In the genomic region with DNA sequence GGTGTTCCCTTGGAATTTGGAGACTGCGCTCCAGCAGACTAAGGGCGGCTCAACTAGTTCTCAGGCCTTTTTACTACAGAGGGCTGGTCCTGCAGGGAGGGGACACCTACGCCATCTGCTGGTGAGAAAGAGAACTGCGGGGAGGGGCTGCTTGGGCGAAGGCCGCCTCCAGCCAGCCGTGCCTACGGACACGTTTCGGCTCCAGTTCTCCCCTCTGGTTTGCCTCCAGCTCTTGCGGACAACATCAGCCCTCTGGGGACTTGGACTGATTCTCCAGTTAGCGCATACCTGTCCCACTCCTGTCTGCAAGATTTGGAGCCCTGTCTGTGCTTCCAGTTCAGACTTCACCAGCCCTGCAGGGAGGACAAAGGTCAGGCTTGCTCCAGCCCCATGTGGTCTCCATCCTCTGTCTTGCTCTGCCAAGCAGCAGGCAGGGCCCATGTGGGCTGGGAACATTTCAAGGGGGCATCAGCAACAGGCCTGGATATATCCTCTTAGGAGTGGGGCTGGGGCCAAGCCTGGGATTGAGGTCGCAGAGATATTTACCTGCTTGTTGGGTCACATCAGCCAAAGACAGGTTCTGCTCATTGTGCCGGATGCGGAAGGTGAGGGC, we compare ENCODE assay signal across 8 cellular contexts. TPM values are rescaled to one million over a fixed set of nuclear protein-coding genes. Genes with fewer than 3 reads are reported as not detected.
DNase-seq lines count a peak whose midpoint lies in the region; ATAC-seq and TF ChIP-seq lines count a peak whose summit lies in the region.

No MANE protein-coding gene starts in this region.

- H3K36me3 Mint-ChIP-seq in endothelial cell (ENCODE audit: low read depth, unreplicated experiment) = peaks cover 4% of the 10 kb centered on the region

- no peak overlapping the region for H3K4me3 Mint-ChIP-seq in endothelial cell (ENCODE audit: unreplicated experiment)

- DNase-seq in AG09319 (ENCODE audit: extremely low read depth, low read depth) = peak; percentile 34
- peak; percentile 91 for DNase-seq in HK-2 (ENCODE audit: unreplicated experiment)
- DNase-seq in NT2/D1 (ENCODE audit: low read depth, low spot score) = peak; percentile 83
- peak; percentile 67 to 79 for DNase-seq in activated CD8-positive, alpha-beta memory T cell treated with anti-CD3 and anti-CD28 coated beads for 4 hours (ENCODE audit: low read depth in 2 of 2)
- peak; percentile 94 for DNase-seq in endothelial cell (ENCODE audit: low spot score)
- DNase-seq in mucosa of descending colon = peak; percentile 87 to 97 (median 95)
- peak; percentile 98 for DNase-seq in stimulated activated CD8-positive, alpha-beta memory T cell treated with anti-CD3 and anti-CD28 coated beads, Interleukin-4, amount 100 ng/mL, for 48 hours

- peaks cover 19% of the 10 kb centered on the region for H3K9me3 ChIP-seq in NT2/D1 (ENCODE audit: insufficient read depth, low read length)
- H3K9me3 ChIP-seq in mucosa of descending colon = no peaks in the 10 kb centered on the region

- peaks cover 6% of the 10 kb centered on the region for H3K4me1 Mint-ChIP-seq in endothelial cell (ENCODE audit: unreplicated experiment)

- no peak overlapping the region for H3K4me3 ChIP-seq in NT2/D1 (ENCODE audit: insufficient read length, low read depth)
- H3K4me3 ChIP-seq in mucosa of descending colon = no peak overlapping the region

- peak; percentile 63 for ATAC-seq in GM18907 (IDR thresholded peaks at IDR 0.05; ENCODE audit: unreplicated experiment)
- ATAC-seq in mucosa of descending colon = peak; percentile 78

- H3K36me3 ChIP-seq in NT2/D1 (ENCODE audit: insufficient read depth, insufficient read length, low read length) (peaks cover 57% of the 10 kb centered on the region), mucosa of descending colon (ENCODE audit: low read depth) (no peaks in the 10 kb centered on the region)

- peaks cover 14% of the 10 kb centered on the region for H3K4me1 ChIP-seq in NT2/D1 (ENCODE audit: insufficient read depth, insufficient read length)
- peaks cover 12% of the 10 kb centered on the region for H3K4me1 ChIP-seq in mucosa of descending colon (ENCODE audit: low read depth)

- peak overlapping the region; percentile 42 for H3K9ac ChIP-seq in NT2/D1 (ENCODE audit: insufficient read length, low read depth)

- peaks cover 15% of the 10 kb centered on the region for H3K27me3 ChIP-seq in NT2/D1 (ENCODE audit: insufficient read depth, insufficient read length)

- peaks cover 4% of the 10 kb centered on the region for H3K9me3 Mint-ChIP-seq in endothelial cell (ENCODE audit: unreplicated experiment)

- peak; percentile 98 for TF ChIP-seq CTCF in AG09319 (IDR thresholded peaks at IDR 0.05; ENCODE audit: low read depth, low read length)
- peak; percentile 97 for TF ChIP-seq CTCF in endothelial cell (IDR thresholded peaks at IDR 0.05; ENCODE audit: unreplicated experiment)
- TF ChIP-seq CTCF in mucosa of descending colon (IDR thresholded peaks at IDR 0.05) = peak; percentile 99

- peaks cover 7% of the 10 kb centered on the region for H3K27me3 Mint-ChIP-seq in endothelial cell (ENCODE audit: unreplicated experiment)

- intact Hi-C loops in mucosa of descending colon (cut with DNase I, micrococcal nuclease) = no loop called here

- no peak overlapping the region for H3K27ac Mint-ChIP-seq in endothelial cell (ENCODE audit: unreplicated experiment)

RNA-seq across cellular contexts. Expression of a gene that starts 10.3 kb away (rescaled TPM):
- total RNA-seq in endothelial cell (ENCODE audit: unreplicated experiment) = 1.1 TPM
- total RNA-seq in mucosa of descending colon = 10 to 100 TPM in 1 of 3 donors, 1 to 10 TPM in 1, under 1 TPM in 1; 0.72 to 13.0 (median 1.0) TPM

RNA-seq across cellular contexts. Expression of a gene that starts 19.7 kb away (rescaled TPM):
- 64.3 TPM for total RNA-seq in endothelial cell (ENCODE audit: unreplicated experiment)
- 10 to 100 TPM; 61.0 to 71.0 (median 68.7) TPM for total RNA-seq in mucosa of descending colon

RNA-seq across cellular contexts. Expression of a gene that starts 33.7 kb away (rescaled TPM):
- not detected for total RNA-seq in endothelial cell (ENCODE audit: unreplicated experiment)
- total RNA-seq in mucosa of descending colon = not detected

RNA-seq across cellular contexts. Expression of a gene that starts 45.1 kb away (rescaled TPM):
- total RNA-seq in endothelial cell (ENCODE audit: unreplicated experiment) (18.7 TPM), mucosa of descending colon (10 to 100 TPM; 69.7 to 75.3 (median 75.0) TPM)

RNA-seq across cellular contexts. Expression of a gene that starts 45.8 kb away (rescaled TPM):
- total RNA-seq in endothelial cell (ENCODE audit: unreplicated experiment) (not detected), mucosa of descending colon (not detected)

Comparison
In these comparisons a context has a peak if more than half of its experiments do, and no peak if none do; other contexts are left out.
1. DNase-seq: peak in every context shown above with its lines; median percentile 98 in stimulated activated CD8-positive, alpha-beta memory T cell treated with anti-CD3 and anti-CD28 coated beads, Interleukin-4, amount 100 ng/mL, for 48 hours; 95 in mucosa of descending colon; 94 in endothelial cell; 91 in HK-2; 83 in NT2/D1; 73 in activated CD8-positive, alpha-beta memory T cell treated with anti-CD3 and anti-CD28 coated beads for 4 hours; 34 in AG09319.